1 cellular context compared by ENCODE assay signal in the genomic region with DNA sequence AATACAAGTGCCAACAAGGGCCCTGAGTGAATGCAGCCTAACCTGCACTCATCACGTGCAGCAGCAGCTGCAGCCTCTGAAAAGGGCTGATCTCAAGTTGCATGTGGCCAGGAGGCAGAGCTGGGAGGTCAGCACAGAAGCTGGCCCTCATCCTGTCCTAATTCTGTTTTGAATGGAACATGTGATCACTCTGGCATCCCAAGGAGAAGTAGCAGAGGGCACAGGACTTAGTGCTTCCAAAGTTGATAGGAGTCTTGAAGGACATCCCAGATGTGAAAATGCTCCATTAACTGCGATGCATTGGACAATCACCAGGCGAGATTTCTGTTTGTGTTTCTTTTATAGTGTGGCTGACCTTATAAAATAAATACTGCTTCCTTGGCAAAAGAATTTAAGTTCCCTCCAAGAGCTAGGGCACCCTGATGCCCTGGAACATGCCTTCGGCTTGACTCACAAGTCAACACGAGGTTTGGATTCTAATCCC.
TF ChIP-seq lines count a peak whose summit lies in the region.

No MANE protein-coding gene starts in this region.

TF ChIP-seq in GM23338, 12 proteins besides CTCF, POLR2A, EP300 and RAD21:
- TF ChIP-seq, protein P1, sequence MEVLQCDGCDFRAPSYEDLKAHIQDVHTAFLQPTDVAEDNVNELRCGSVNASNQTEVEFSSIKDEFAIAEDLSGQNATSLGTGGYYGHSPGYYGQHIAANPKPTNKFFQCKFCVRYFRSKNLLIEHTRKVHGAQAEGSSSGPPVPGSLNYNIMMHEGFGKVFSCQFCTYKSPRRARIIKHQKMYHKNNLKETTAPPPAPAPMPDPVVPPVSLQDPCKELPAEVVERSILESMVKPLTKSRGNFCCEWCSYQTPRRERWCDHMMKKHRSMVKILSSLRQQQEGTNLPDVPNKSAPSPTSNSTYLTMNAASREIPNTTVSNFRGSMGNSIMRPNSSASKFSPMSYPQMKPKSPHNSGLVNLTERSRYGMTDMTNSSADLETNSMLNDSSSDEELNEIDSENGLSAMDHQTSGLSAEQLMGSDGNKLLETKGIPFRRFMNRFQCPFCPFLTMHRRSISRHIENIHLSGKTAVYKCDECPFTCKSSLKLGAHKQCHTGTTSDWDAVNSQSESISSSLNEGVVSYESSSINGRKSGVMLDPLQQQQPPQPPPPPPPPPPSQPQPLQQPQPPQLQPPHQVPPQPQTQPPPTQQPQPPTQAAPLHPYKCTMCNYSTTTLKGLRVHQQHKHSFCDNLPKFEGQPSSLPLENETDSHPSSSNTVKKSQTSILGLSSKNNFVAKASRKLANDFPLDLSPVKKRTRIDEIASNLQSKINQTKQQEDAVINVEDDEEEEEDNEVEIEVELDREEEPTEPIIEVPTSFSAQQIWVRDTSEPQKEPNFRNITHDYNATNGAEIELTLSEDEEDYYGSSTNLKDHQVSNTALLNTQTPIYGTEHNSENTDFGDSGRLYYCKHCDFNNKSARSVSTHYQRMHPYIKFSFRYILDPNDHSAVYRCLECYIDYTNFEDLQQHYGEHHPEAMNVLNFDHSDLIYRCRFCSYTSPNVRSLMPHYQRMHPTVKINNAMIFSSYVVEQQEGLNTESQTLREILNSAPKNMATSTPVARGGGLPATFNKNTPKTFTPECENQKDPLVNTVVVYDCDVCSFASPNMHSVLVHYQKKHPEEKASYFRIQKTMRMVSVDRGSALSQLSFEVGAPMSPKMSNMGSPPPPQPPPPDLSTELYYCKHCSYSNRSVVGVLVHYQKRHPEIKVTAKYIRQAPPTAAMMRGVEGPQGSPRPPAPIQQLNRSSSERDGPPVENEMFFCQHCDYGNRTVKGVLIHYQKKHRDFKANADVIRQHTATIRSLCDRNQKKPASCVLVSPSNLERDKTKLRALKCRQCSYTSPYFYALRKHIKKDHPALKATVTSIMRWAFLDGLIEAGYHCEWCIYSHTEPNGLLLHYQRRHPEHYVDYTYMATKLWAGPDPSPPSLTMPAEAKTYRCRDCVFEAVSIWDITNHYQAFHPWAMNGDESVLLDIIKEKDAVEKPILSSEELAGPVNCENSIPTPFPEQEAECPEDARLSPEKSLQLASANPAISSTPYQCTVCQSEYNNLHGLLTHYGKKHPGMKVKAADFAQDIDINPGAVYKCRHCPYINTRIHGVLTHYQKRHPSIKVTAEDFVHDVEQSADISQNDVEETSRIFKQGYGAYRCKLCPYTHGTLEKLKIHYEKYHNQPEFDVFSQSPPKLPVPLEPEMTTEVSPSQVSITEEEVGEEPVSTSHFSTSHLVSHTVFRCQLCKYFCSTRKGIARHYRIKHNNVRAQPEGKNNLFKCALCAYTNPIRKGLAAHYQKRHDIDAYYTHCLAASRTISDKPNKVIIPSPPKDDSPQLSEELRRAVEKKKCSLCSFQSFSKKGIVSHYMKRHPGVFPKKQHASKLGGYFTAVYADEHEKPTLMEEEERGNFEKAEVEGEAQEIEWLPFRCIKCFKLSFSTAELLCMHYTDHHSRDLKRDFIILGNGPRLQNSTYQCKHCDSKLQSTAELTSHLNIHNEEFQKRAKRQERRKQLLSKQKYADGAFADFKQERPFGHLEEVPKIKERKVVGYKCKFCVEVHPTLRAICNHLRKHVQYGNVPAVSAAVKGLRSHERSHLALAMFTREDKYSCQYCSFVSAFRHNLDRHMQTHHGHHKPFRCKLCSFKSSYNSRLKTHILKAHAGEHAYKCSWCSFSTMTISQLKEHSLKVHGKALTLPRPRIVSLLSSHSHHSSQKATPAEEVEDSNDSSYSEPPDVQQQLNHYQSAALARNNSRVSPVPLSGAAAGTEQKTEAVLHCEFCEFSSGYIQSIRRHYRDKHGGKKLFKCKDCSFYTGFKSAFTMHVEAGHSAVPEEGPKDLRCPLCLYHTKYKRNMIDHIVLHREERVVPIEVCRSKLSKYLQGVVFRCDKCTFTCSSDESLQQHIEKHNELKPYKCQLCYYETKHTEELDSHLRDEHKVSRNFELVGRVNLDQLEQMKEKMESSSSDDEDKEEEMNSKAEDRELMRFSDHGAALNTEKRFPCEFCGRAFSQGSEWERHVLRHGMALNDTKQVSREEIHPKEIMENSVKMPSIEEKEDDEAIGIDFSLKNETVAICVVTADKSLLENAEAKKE (CRISPR knock-in tag; IDR thresholded peaks at IDR 0.05), result no peak
- TF ChIP-seq NANOG (IDR thresholded peaks at IDR 0.05; ENCODE audit: borderline replicate concordance), result no peak
- no peak for TF ChIP-seq ZNF114 (CRISPR knock-in tag; IDR thresholded peaks at IDR 0.05)
- no peak for TF ChIP-seq JUNB (IDR thresholded peaks at IDR 0.05; ENCODE audit: unreplicated experiment)
- no peak for TF ChIP-seq CREB1 (CRISPR knock-in tag; IDR thresholded peaks at IDR 0.05; ENCODE audit: low read depth)
